8 cellular contexts compared by ENCODE assay signal in the genomic region with DNA sequence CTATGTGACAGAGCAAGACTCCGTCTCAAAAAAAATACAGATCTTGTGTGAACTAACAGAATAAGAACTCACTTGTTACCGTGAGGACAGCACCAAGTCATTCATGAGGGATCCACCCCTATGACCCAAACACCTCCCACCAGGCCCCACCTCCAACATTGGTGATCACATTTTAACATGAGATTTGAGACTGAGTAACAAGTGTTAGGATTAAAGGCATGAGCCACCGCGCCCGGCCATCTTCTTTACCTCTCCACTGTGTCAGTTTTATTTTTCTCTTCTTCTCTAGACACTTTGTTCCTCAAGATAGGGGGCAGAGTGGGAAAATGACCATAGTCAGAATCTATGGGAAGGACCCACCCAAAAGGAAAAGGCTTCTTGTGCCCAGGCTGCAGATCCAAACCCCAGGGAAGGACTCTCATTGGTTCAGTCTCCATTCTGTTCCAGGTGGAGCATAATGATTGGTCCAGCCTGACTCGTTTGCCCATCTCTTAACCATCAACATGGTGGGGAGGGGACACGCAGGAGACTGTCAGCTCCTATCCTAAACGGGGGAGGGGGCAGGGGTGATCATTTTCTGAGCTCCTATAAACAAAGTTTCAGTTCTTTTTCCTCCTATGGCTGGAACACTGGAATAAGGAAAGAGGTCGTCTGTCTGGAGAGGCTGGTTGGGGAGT. TPM values are rescaled to one million over a fixed set of nuclear protein-coding genes. Genes with fewer than 3 reads are reported as not detected.
DNase-seq lines count a peak whose midpoint lies in the region; ATAC-seq, FAIRE-seq and TF ChIP-seq lines count a peak whose summit lies in the region.

No MANE protein-coding gene starts in this region.

- 54% methylated on average over 9 of the region's 9 CpGs for WGBS in A549 (ENCODE audit: missing lambda C conversion rate)
- WGBS in mammary epithelial cell (ENCODE audit: low coverage, missing lambda C conversion rate), result 57% methylated on average over 9 of the region's 9 CpGs
- WGBS in mesodermal cell (ENCODE audit: insufficient coverage in 2 of 2), 2 experiments, result 86% methylated on average over 1 of the region's 9 CpGs; no CpG with 5 or more reads in 1 of the 2 experiments

- no peak for TF ChIP-seq CTCF in A549 (IDR thresholded peaks at IDR 0.05)
- no peak for TF ChIP-seq CTCF in mammary epithelial cell (conservative IDR thresholded peaks at IDR 0.05 in 1 of 2, IDR thresholded peaks at IDR 0.05 in 1 of 2; ENCODE audit: extremely low read depth in 1 of 2, insufficient read depth in 1 of 2, low read depth in 1 of 2, low read length in 2 of 2)

- in situ Hi-C loops in mammary epithelial cell (cut with MboI; ENCODE audit: low sequenced_read_pairs in 2 of 2), result no loop called here

- no peak for TF ChIP-seq EP300 in A549 (IDR thresholded peaks at IDR 0.05)

- H4K20me1 ChIP-seq in mammary epithelial cell (ENCODE audit: insufficient read depth, low read length), result no peaks in the 10 kb centered on the region

- peak in 1 of 2 experiments; percentile 47 for DNase-seq in A549 (ENCODE audit: low read depth in 1 of 2, low spot score in 1 of 2)
- DNase-seq in mammary epithelial cell, result no peak
- DNase-seq in dermis blood vessel endothelial cell, result no peak
- no peak for DNase-seq in ureter (ENCODE audit: low spot score)
- DNase-seq in superior temporal gyrus (ENCODE audit: extremely low spot score), result no peak
- no peak for DNase-seq in middle frontal gyrus (ENCODE audit: extremely low spot score, low spot score)

- no TSS peak for BruUV-seq in mammary epithelial cell (replicated peaks; lab: Mats Ljungman, UMichigan)

- POLR2A ChIA-PET in A549 (lab: Yijun Ruan, JAX), result interaction anchor here (0.6 to 3.7 kb wide), 14 partner anchors 9 to 253 kb away, joined by 3 to 29 read pairs (median 5); a partner anchor contains a TSS

- H3K36me3 ChIP-seq in HUES6 (ENCODE audit: control insufficient read depth, insufficient read depth, low read length), result no peaks in the 10 kb centered on the region
- no peaks in the 10 kb centered on the region for H3K36me3 ChIP-seq in mammary epithelial cell (ENCODE audit: insufficient read depth, low read length)
- H3K36me3 ChIP-seq in mesodermal cell (ENCODE audit: control insufficient read depth, insufficient read depth, low read length), result peaks cover 21% of the 10 kb centered on the region

- no peak for TF ChIP-seq RAD21 in A549 (conservative IDR thresholded peaks at IDR 0.05 in 1 of 2, IDR thresholded peaks at IDR 0.05 in 1 of 2)

- dilution Hi-C loops in mammary epithelial cell (cut with HindIII; ENCODE audit: low sequenced_read_pairs), result no loop called here

- H3K4me3 ChIP-seq in A549, result peak overlapping the region; percentile 94
- peak overlapping the region; percentile 92 for H3K4me3 ChIP-seq in HUES6 (ENCODE audit: low read depth, low read length)
- H3K4me3 ChIP-seq in mammary epithelial cell (replicated peaks in 1 of 3; ENCODE audit: insufficient read depth in 1 of 3, low read depth in 2 of 3, low read length in 3 of 3), result peak overlapping the region; percentile 77 to 97 (median 87)
- H3K4me3 ChIP-seq in mesodermal cell (ENCODE audit: extremely low read depth, insufficient read depth, low read length, poor library complexity, severe bottlenecking), result peak overlapping the region; percentile 100

- H3K79me2 ChIP-seq in mammary epithelial cell (ENCODE audit: insufficient read depth, low read length), result peaks cover 37% of the 10 kb centered on the region

- no peak for ATAC-seq in A549

- H3K4me2 ChIP-seq in A549, result peak overlapping the region; percentile 67
- peak overlapping the region; percentile 67 for H3K4me2 ChIP-seq in mammary epithelial cell (ENCODE audit: insufficient read depth, low read depth, low read length)

- intact Hi-C loops in mammary epithelial cell (cut with micrococcal nuclease), result loop anchor here (2.0 to 5.0 kb wide), 2 partner anchors 35 to 53 kb away; no protein-coding TSS in a partner anchor

- peak overlapping the region; percentile 97 for H2AFZ ChIP-seq in mammary epithelial cell (ENCODE audit: low read depth, low read length)

- H3K4me1 ChIP-seq in A549 (peaks cover 23% of the 10 kb centered on the region), HUES6 (ENCODE audit: control insufficient read depth, insufficient read depth, low read length) (peaks cover 18% of the 10 kb centered on the region), mammary epithelial cell (ENCODE audit: insufficient read depth, low read length) (peaks cover 16% of the 10 kb centered on the region), mesodermal cell (ENCODE audit: control insufficient read depth, insufficient read depth, low read length, poor library complexity, severe bottlenecking) (peaks cover 18% of the 10 kb centered on the region)

- no peak for TF ChIP-seq POLR2A in A549 (IDR thresholded peaks at IDR 0.05; ENCODE audit: low read length)

- H3K27ac ChIP-seq in A549 (peak overlapping the region; percentile 96 to 97), HUES6 (ENCODE audit: low read depth, low read length) (no peak overlapping the region; the same call in 1 of the 2 replicates), mammary epithelial cell (ENCODE audit: insufficient read depth, low read depth, low read length) (peak overlapping the region; percentile 100), mesodermal cell (ENCODE audit: low read depth, low read length, severe bottlenecking) (peak overlapping the region; percentile 100)

- H3K9ac ChIP-seq in HUES6 (ENCODE audit: low read length) (no peak overlapping the region), mammary epithelial cell (ENCODE audit: insufficient read depth, low read length) (peak overlapping the region; percentile 100)

- FAIRE-seq in A549 (lab: Jason Lieb, UNC), result no peak

- no peaks in the 10 kb centered on the region for H3K27me3 ChIP-seq in HUES6 (ENCODE audit: control insufficient read depth, insufficient read depth, low read length)
- H3K27me3 ChIP-seq in mammary epithelial cell (ENCODE audit: insufficient read depth, low read length), result no peaks in the 10 kb centered on the region

- H3K9me3 ChIP-seq in A549 (peaks cover 12% of the 10 kb centered on the region), HUES6 (ENCODE audit: control insufficient read depth, insufficient read depth, low read depth, low read length) (no peaks in the 10 kb centered on the region), mammary epithelial cell (replicated peaks; ENCODE audit: insufficient read depth, low read length) (no peaks in the 10 kb centered on the region), mesodermal cell (ENCODE audit: control insufficient read depth, low read length) (no peaks in the 10 kb centered on the region)

- CTCF ChIA-PET in A549 (lab: Yijun Ruan, JAX), result interaction anchor here (0.6 to 34.1 kb wide), 10 partner anchors 9 to 511 kb away, joined by 3 to 737 read pairs (median 4); a partner anchor contains a TSS
- CTCF ChIA-PET in mammary epithelial cell (lab: Charles Lee; ENCODE audit: low non-redundant PET), result no interaction called here

TF ChIP-seq in A549, 52 proteins besides CTCF, POLR2A, EP300 and RAD21 (continues in another document):
- no peak for TF ChIP-seq MAFK (IDR thresholded peaks at IDR 0.05; ENCODE audit: partially characterized antibody)
- no peak for TF ChIP-seq HDAC2 (IDR thresholded peaks at IDR 0.05)
- TF ChIP-seq HOXA7 (CRISPR knock-in tag; IDR thresholded peaks at IDR 0.05), result no peak
- TF ChIP-seq BHLHE40 (IDR thresholded peaks at IDR 0.05; ENCODE audit: low read depth, low read length), result no peak
- no peak for TF ChIP-seq PHF8 (IDR thresholded peaks at IDR 0.05; ENCODE audit: borderline replicate concordance, low read depth)
- TF ChIP-seq, protein P1, sequence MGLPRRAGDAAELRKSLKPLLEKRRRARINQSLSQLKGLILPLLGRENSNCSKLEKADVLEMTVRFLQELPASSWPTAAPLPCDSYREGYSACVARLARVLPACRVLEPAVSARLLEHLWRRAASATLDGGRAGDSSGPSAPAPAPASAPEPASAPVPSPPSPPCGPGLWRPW (IDR thresholded peaks at IDR 0.05), result no peak
- TF ChIP-seq ZSCAN20 (CRISPR knock-in tag; IDR thresholded peaks at IDR 0.05), result no peak
- no peak for TF ChIP-seq RNF2 (IDR thresholded peaks at IDR 0.05; ENCODE audit: borderline replicate concordance, low read depth)

RNA-seq across cellular contexts. Expression of a gene that starts 1.3 kb away (rescaled TPM):
- 321 and 548 TPM in 2 replicates for polyA plus RNA-seq in A549 (2011; rRNA removed)
- 348 and 411 TPM in 2 replicates for polyA plus RNA-seq in A549 (2012; cell fraction: cytosol; rRNA removed)
- 212 and 267 TPM in 2 replicates for polyA plus RNA-seq in A549 (2012; cell fraction: nucleus; rRNA removed)
- polyA plus RNA-seq in A549 (2017; fragmentation: RNase III; extraction: RNeasy Plus Mini Kit Qiagen cat#74134 plus additional on column Dnase treatment), result 303 to 327 TPM (median 313 TPM) in 3 replicates
- polyA minus RNA-seq in A549 (2011; rRNA and poly(A)+ RNA removed), result 142 and 171 TPM in 2 replicates
- total RNA-seq in mammary epithelial cell, result 100 to 1,000 TPM in 1 of 2 donors, 10 to 100 TPM in 1; 97.4 to 206 TPM
- polyA plus RNA-seq in mammary epithelial cell, result 426 TPM
- polyA minus RNA-seq in mammary epithelial cell, result 248 TPM
- polyA plus RNA-seq in mesodermal cell (2013, experiment 1 of 2), result 332 TPM
- 315 TPM for polyA plus RNA-seq in mesodermal cell (2013, experiment 2 of 2)
- 154 and 372 TPM in 2 replicates for total RNA-seq in dermis blood vessel endothelial cell
- 253 TPM for total RNA-seq in ureter

RNA-seq across cellular contexts. Expression of a gene that starts 25.0 kb away (rescaled TPM):
- polyA plus RNA-seq in A549 (2011; rRNA removed), result 0.06 TPM in 1 of 2 replicates, not detected in the other
- polyA plus RNA-seq in A549 (2012; cell fraction: cytosol; rRNA removed), result 0.09 and 0.12 TPM in 2 replicates
- polyA plus RNA-seq in A549 (2012; cell fraction: nucleus; rRNA removed), result 0.22 and 0.42 TPM in 2 replicates
- polyA plus RNA-seq in A549 (2017; fragmentation: RNase III; extraction: RNeasy Plus Mini Kit Qiagen cat#74134 plus additional on column Dnase treatment), result 0.07 TPM in 1 of 3 replicates, not detected in the others
- polyA minus RNA-seq in A549 (2011; rRNA and poly(A)+ RNA removed), result not detected in 2 replicates
- under 1 TPM in 1 of 2 donors, not detected in 1; under 0.01 TPM for total RNA-seq in mammary epithelial cell
- polyA plus RNA-seq in mammary epithelial cell, result not detected
- polyA minus RNA-seq in mammary epithelial cell, result not detected
- 6.6 TPM for polyA plus RNA-seq in mesodermal cell (2013, experiment 1 of 2)
- polyA plus RNA-seq in mesodermal cell (2013, experiment 2 of 2), result 6.9 TPM
- total RNA-seq in dermis blood vessel endothelial cell, result not detected in 2 replicates
- total RNA-seq in ureter, result 3.5 TPM

RNA-seq across cellular contexts. Expression of a gene that starts 36.1 kb away (rescaled TPM):
- not detected in 2 replicates for polyA plus RNA-seq in A549 (2011; rRNA removed)
- polyA plus RNA-seq in A549 (2012; cell fraction: cytosol; rRNA removed), result not detected in 2 replicates
- polyA plus RNA-seq in A549 (2012; cell fraction: nucleus; rRNA removed), result not detected in 2 replicates
- polyA plus RNA-seq in A549 (2017; fragmentation: RNase III; extraction: RNeasy Plus Mini Kit Qiagen cat#74134 plus additional on column Dnase treatment), result not detected in 3 replicates
- not detected in 2 replicates for polyA minus RNA-seq in A549 (2011; rRNA and poly(A)+ RNA removed)
- total RNA-seq in mammary epithelial cell, result not detected
- polyA plus RNA-seq in mammary epithelial cell, result not detected
- not detected for polyA minus RNA-seq in mammary epithelial cell
- polyA plus RNA-seq in mesodermal cell (2013, experiment 1 of 2), result 22.5 TPM
- polyA plus RNA-seq in mesodermal cell (2013, experiment 2 of 2), result 30.8 TPM
- not detected in 2 replicates for total RNA-seq in dermis blood vessel endothelial cell
- total RNA-seq in ureter, result not detected
